Comparison of ENCODE assay signal across 8 cellular contexts in the genomic region with DNA sequence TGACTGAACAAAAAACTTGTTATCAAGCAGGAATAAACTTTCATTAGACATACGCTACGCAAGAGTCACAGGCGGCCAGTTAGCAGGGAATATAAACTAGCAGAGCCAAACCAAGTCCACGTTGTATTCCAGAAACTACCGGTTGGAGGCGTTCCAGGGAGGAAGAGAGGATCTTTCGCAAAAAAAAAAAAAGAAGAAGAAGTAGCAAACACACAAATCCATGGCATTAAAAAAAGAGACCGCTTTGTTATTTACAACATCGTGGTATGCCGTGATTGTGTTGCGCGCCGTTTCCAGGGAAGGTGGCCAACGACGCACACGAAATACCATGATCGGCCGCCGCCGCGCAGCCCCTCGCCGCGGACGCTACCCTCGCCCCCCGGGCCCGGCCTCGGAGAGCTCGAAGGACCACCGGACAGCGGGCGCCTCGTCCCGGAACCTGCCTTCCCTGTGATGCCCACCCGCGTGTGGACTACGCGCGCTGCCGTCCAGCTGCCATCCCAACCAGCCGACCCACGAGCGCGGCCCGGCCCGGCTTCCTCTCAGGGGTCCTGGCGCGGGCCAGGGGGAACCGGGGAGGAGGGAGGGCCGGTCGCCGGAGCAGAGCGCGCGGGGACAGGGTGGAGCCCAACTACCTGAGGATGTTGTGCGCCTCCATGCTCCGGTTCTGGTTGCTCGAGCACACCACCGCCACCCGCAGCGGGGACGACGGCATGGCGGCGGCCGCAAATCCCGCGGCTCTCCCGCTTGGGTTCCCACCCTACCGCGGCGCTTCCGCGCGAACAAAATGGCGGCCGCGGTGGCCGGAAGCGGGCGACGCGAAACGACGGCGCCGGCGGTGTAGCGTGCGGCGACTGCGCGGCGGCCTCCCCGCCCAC. TPM values are rescaled to one million over a fixed set of nuclear protein-coding genes. Genes with fewer than 3 reads are reported as not detected.
A peak's percentile ranks its signal among the peaks of the same experiment; 100 is the strongest.
DNase-seq lines count a peak whose midpoint lies in the region; ATAC-seq and TF ChIP-seq lines count a peak whose summit lies in the region.

No MANE protein-coding gene starts in this region.

- H3K9ac ChIP-seq in NT2/D1 (ENCODE audit: insufficient read length, low read depth) = peak overlapping the region; percentile 98
- peak overlapping the region; percentile 93 for H3K9ac ChIP-seq in neural cell (ENCODE audit: low read length)

- peak; percentile 39 for TF ChIP-seq RAD21 in neural cell (conservative IDR thresholded peaks at IDR 0.05)

- peak overlapping the region; percentile 90 for H3K27ac ChIP-seq in neural cell (ENCODE audit: low read length)
- H3K27ac ChIP-seq in testis = peak overlapping the region; percentile 96 to 98

- peaks cover 8% of the 10 kb centered on the region for H4K20me1 ChIP-seq in neural cell (ENCODE audit: insufficient read depth)

- no peaks in the 10 kb centered on the region for H3K9me3 ChIP-seq in NT2/D1 (ENCODE audit: insufficient read depth, low read length)
- no peaks in the 10 kb centered on the region for H3K9me3 ChIP-seq in neural cell (ENCODE audit: low read length)
- H3K9me3 ChIP-seq in testis = no peaks in the 10 kb centered on the region

- BruUV-seq in Calu3 (replicated peaks; lab: Mats Ljungman, UMichigan) = no TSS peak

- peak overlapping the region; percentile 87 for H3K4me3 Mint-ChIP-seq in Calu3 (ENCODE audit: low read depth, unreplicated experiment)
- peak overlapping the region; percentile 100 for H3K4me3 Mint-ChIP-seq in activated T-helper 2 cell treated with anti-CD3 and anti-CD28 coated beads, Interferon-gamma antibody, Interleukin-2, Interleukin-4, amounts not matched to agents 10 μg/mL and 5 μg/mL and 100 μg/mL, durations not matched to agents 14 hours and 24 hours and 36 hours (ENCODE audit: low read depth)

- peaks cover 49% of the 10 kb centered on the region for H3K36me3 Mint-ChIP-seq in Calu3 (ENCODE audit: insufficient read depth, unreplicated experiment)
- H3K36me3 Mint-ChIP-seq in activated T-helper 2 cell treated with anti-CD3 and anti-CD28 coated beads, Interferon-gamma antibody, Interleukin-2, Interleukin-4, amounts not matched to agents 10 μg/mL and 5 μg/mL and 100 μg/mL, durations not matched to agents 14 hours and 24 hours and 36 hours (ENCODE audit: low read depth) = peaks cover 26% of the 10 kb centered on the region

- no peaks in the 10 kb centered on the region for H3K27me3 Mint-ChIP-seq in Calu3 (ENCODE audit: unreplicated experiment)
- peaks cover 2% of the 10 kb centered on the region for H3K27me3 Mint-ChIP-seq in activated T-helper 2 cell treated with anti-CD3 and anti-CD28 coated beads, Interferon-gamma antibody, Interleukin-2, Interleukin-4, amounts not matched to agents 10 μg/mL and 5 μg/mL and 100 μg/mL, durations not matched to agents 14 hours and 24 hours and 36 hours (ENCODE audit: low read depth)

- peak overlapping the region; percentile 98 for H3K27ac Mint-ChIP-seq in Calu3 (ENCODE audit: unreplicated experiment)
- H3K27ac Mint-ChIP-seq in activated T-helper 2 cell treated with anti-CD3 and anti-CD28 coated beads, Interferon-gamma antibody, Interleukin-2, Interleukin-4, amounts not matched to agents 10 μg/mL and 5 μg/mL and 100 μg/mL, durations not matched to agents 14 hours and 24 hours and 36 hours = peak overlapping the region; percentile 100

- no peaks in the 10 kb centered on the region for H3K9me2 ChIP-seq in neural cell (ENCODE audit: insufficient read depth, low read length)

- CTCF ChIA-PET in Calu3 (lab: Charles Lee) = no interaction called here

- TF ChIP-seq CTCF in Calu3 (IDR thresholded peaks at IDR 0.05; ENCODE audit: unreplicated experiment) = no peak
- no peak for TF ChIP-seq CTCF in fibroblast of the aortic adventitia (IDR thresholded peaks at IDR 0.05; ENCODE audit: insufficient read depth, low read length)
- peak; percentile 64 for TF ChIP-seq CTCF in neural cell (IDR thresholded peaks at IDR 0.05; ENCODE audit: poor library complexity, severe bottlenecking)
- TF ChIP-seq CTCF in testis (IDR thresholded peaks at IDR 0.05) = no peak

- no peaks in the 10 kb centered on the region for H3F3A ChIP-seq in neural cell (ENCODE audit: insufficient read depth, low read length, poor library complexity, severe bottlenecking)

- H3K4me1 ChIP-seq in NT2/D1 (ENCODE audit: insufficient read depth, insufficient read length) (no peaks in the 10 kb centered on the region), testis (peaks cover 29% of the 10 kb centered on the region)

- TF ChIP-seq POLR2A in testis (IDR thresholded peaks at IDR 0.05) = no peak

- DNase-seq in Calu3 (peak; percentile 48), NT2/D1 (ENCODE audit: low read depth, low spot score) (peak; percentile 20), fibroblast of the aortic adventitia (ENCODE audit: low read depth) (peak; percentile 60), testis (peak; percentile 70)
- DNase-seq in activated T-helper 2 cell treated with anti-CD3 and anti-CD28 coated beads, Interferon-gamma antibody, Interleukin-2, Interleukin-4, amounts not matched to agents 10 μg/mL and 5 μg/mL and 100 μg/mL, durations not matched to agents 14 hours and 24 hours and 36 hours (ENCODE audit: low spot score) = no peak

- H3K27me3 ChIP-seq in NT2/D1 (ENCODE audit: insufficient read depth, insufficient read length) = no peaks in the 10 kb centered on the region
- H3K27me3 ChIP-seq in neural cell (ENCODE audit: insufficient read depth, low read depth, low read length) = no peaks in the 10 kb centered on the region
- H3K27me3 ChIP-seq in testis = no peaks in the 10 kb centered on the region

- H2AFZ ChIP-seq in neural cell (ENCODE audit: low read depth, low read length) = peak overlapping the region; percentile 56

- peaks cover 30% of the 10 kb centered on the region for H3K36me3 ChIP-seq in NT2/D1 (ENCODE audit: insufficient read depth, insufficient read length, low read length)
- no peaks in the 10 kb centered on the region for H3K36me3 ChIP-seq in neural cell (ENCODE audit: insufficient read depth, low read length)
- no peaks in the 10 kb centered on the region for H3K36me3 ChIP-seq in testis (ENCODE audit: low read depth, missing control alignments)

- intact Hi-C loops in Calu3 (cut with micrococcal nuclease; ENCODE audit: unreplicated experiment) (no loop called here), testis (cut with DNase I; ENCODE audit: low total_unique reads) (no loop called here)
- intact Hi-C loops in activated T-helper 2 cell treated with anti-CD3 and anti-CD28 coated beads, Interferon-gamma antibody, Interleukin-2, Interleukin-4, amounts not matched to agents 10 μg/mL and 5 μg/mL and 100 μg/mL, durations not matched to agents 14 hours and 24 hours and 36 hours (cut with micrococcal nuclease) = loop anchor here (1.0 to 2.0 kb wide), 2 partner anchors 41 to 85 kb away; a partner anchor contains a TSS

- ATAC-seq in GM19438 (IDR thresholded peaks at IDR 0.05; ENCODE audit: low read depth, unreplicated experiment) (peak; percentile 58), HG03520 (IDR thresholded peaks at IDR 0.05; ENCODE audit: unreplicated experiment) (peak; percentile 47)

- no peak for TF ChIP-seq EP300 in neural cell (conservative IDR thresholded peaks at IDR 0.05; ENCODE audit: poor library complexity, severe bottlenecking)

- H3K9me3 Mint-ChIP-seq in Calu3 (ENCODE audit: low read depth, unreplicated experiment) = no peaks in the 10 kb centered on the region
- H3K9me3 Mint-ChIP-seq in activated T-helper 2 cell treated with anti-CD3 and anti-CD28 coated beads, Interferon-gamma antibody, Interleukin-2, Interleukin-4, amounts not matched to agents 10 μg/mL and 5 μg/mL and 100 μg/mL, durations not matched to agents 14 hours and 24 hours and 36 hours = no peaks in the 10 kb centered on the region

- H3K4me3 ChIP-seq in NT2/D1 (ENCODE audit: insufficient read length, low read depth) (peak overlapping the region; percentile 96), fibroblast of the aortic adventitia (ENCODE audit: low read depth, low read length) (peak overlapping the region; percentile 96), neural cell (ENCODE audit: low read length) (peak overlapping the region; percentile 100), testis (peak overlapping the region; percentile 99 to 100)

- 1% methylated on average over 42 to 96 of the region's 96 CpGs for WGBS in testis, 2 donors

- peak overlapping the region; percentile 50 for H3K4me2 ChIP-seq in neural cell (ENCODE audit: low read length)

- no peaks in the 10 kb centered on the region for H3K4me1 Mint-ChIP-seq in Calu3 (ENCODE audit: low read depth, unreplicated experiment)
- H3K4me1 Mint-ChIP-seq in activated T-helper 2 cell treated with anti-CD3 and anti-CD28 coated beads, Interferon-gamma antibody, Interleukin-2, Interleukin-4, amounts not matched to agents 10 μg/mL and 5 μg/mL and 100 μg/mL, durations not matched to agents 14 hours and 24 hours and 36 hours (ENCODE audit: low read depth) = peaks cover 22% of the 10 kb centered on the region

- peaks cover 38% of the 10 kb centered on the region for H3K79me2 ChIP-seq in neural cell (replicated peaks; ENCODE audit: insufficient read depth, low read length)

RNA-seq across cellular contexts. Expression of a gene that starts 0.6 kb away (rescaled TPM):
- total RNA-seq in Calu3 (2022) (105 and 117 TPM in 2 replicates), fibroblast of the aortic adventitia (ENCODE audit: low replicate concordance) (42.8 and 78.2 TPM in 2 replicates), testis (100 to 1,000 TPM; 146 to 158 TPM)
- total RNA-seq in activated T-helper 2 cell treated with anti-CD3 and anti-CD28 coated beads, Interferon-gamma antibody, Interleukin-2, Interleukin-4, amounts not matched to agents 10 μg/mL and 5 μg/mL and 100 μg/mL, durations not matched to agents 14 hours and 24 hours and 36 hours = 121 and 123 TPM in 2 replicates
- polyA plus RNA-seq in neural cell (56.2 and 66.3 TPM in 2 replicates), testis (ENCODE audit: insufficient read depth, low read depth, low replicate concordance) (67.0 TPM)
- 46.0 and 47.7 TPM in 2 replicates for polyA minus RNA-seq in neural cell

RNA-seq across cellular contexts. Expression of a gene that starts 25.9 kb away (rescaled TPM):
- 3.5 and 4.7 TPM in 2 replicates for total RNA-seq in Calu3 (2022)
- 10.4 and 11.8 TPM in 2 replicates for total RNA-seq in activated T-helper 2 cell treated with anti-CD3 and anti-CD28 coated beads, Interferon-gamma antibody, Interleukin-2, Interleukin-4, amounts not matched to agents 10 μg/mL and 5 μg/mL and 100 μg/mL, durations not matched to agents 14 hours and 24 hours and 36 hours
- 4.5 and 5.9 TPM in 2 replicates for total RNA-seq in fibroblast of the aortic adventitia (ENCODE audit: low replicate concordance)
- 4.5 and 6.2 TPM in 2 replicates for polyA plus RNA-seq in neural cell
- 6.3 and 8.0 TPM in 2 replicates for polyA minus RNA-seq in neural cell
- total RNA-seq in testis = 10 to 100 TPM; 36.8 to 54.0 TPM
- 15.5 TPM for polyA plus RNA-seq in testis (ENCODE audit: insufficient read depth, low read depth, low replicate concordance)

RNA-seq across cellular contexts. Expression of a gene that starts 33.7 kb away (rescaled TPM):
- 5.0 and 5.1 TPM in 2 replicates for total RNA-seq in Calu3 (2022)
- total RNA-seq in activated T-helper 2 cell treated with anti-CD3 and anti-CD28 coated beads, Interferon-gamma antibody, Interleukin-2, Interleukin-4, amounts not matched to agents 10 μg/mL and 5 μg/mL and 100 μg/mL, durations not matched to agents 14 hours and 24 hours and 36 hours = 0.25 and 0.48 TPM in 2 replicates
- total RNA-seq in fibroblast of the aortic adventitia (ENCODE audit: low replicate concordance) = 0.82 and 3.6 TPM in 2 replicates
- 46.7 and 52.1 TPM in 2 replicates for polyA plus RNA-seq in neural cell
- 15.8 and 19.2 TPM in 2 replicates for polyA minus RNA-seq in neural cell
- 1 to 10 TPM; 3.6 to 6.3 TPM for total RNA-seq in testis
- polyA plus RNA-seq in testis (ENCODE audit: insufficient read depth, low read depth, low replicate concordance) = 4.3 TPM

RNA-seq across cellular contexts. Expression of a gene that starts 41.2 kb away (rescaled TPM):
- total RNA-seq in Calu3 (2022) (50.0 and 50.3 TPM in 2 replicates), fibroblast of the aortic adventitia (ENCODE audit: low replicate concordance) (37.7 and 62.1 TPM in 2 replicates), testis (100 to 1,000 TPM; 154 to 172 TPM)
- total RNA-seq in activated T-helper 2 cell treated with anti-CD3 and anti-CD28 coated beads, Interferon-gamma antibody, Interleukin-2, Interleukin-4, amounts not matched to agents 10 μg/mL and 5 μg/mL and 100 μg/mL, durations not matched to agents 14 hours and 24 hours and 36 hours = 30.2 and 32.7 TPM in 2 replicates
- polyA plus RNA-seq in neural cell (106 and 153 TPM in 2 replicates), testis (ENCODE audit: insufficient read depth, low read depth, low replicate concordance) (38.7 TPM)
- polyA minus RNA-seq in neural cell = 73.9 and 82.3 TPM in 2 replicates

RNA-seq across cellular contexts. Expression of a gene that starts 57.9 kb away (rescaled TPM):
- total RNA-seq in Calu3 (2022) (1.6 and 1.9 TPM in 2 replicates), fibroblast of the aortic adventitia (ENCODE audit: low replicate concordance) (13.5 and 35.2 TPM in 2 replicates), testis (10 to 100 TPM; 49.0 to 50.2 TPM)
- total RNA-seq in activated T-helper 2 cell treated with anti-CD3 and anti-CD28 coated beads, Interferon-gamma antibody, Interleukin-2, Interleukin-4, amounts not matched to agents 10 μg/mL and 5 μg/mL and 100 μg/mL, durations not matched to agents 14 hours and 24 hours and 36 hours = 0.94 and 1.4 TPM in 2 replicates
- polyA plus RNA-seq in neural cell (0.98 and 4.3 TPM in 2 replicates), testis (ENCODE audit: insufficient read depth, low read depth, low replicate concordance) (13.1 TPM)
- not detected in 2 replicates for polyA minus RNA-seq in neural cell
